ENCODE assay signal across 15 cellular contexts in the genomic region with DNA sequence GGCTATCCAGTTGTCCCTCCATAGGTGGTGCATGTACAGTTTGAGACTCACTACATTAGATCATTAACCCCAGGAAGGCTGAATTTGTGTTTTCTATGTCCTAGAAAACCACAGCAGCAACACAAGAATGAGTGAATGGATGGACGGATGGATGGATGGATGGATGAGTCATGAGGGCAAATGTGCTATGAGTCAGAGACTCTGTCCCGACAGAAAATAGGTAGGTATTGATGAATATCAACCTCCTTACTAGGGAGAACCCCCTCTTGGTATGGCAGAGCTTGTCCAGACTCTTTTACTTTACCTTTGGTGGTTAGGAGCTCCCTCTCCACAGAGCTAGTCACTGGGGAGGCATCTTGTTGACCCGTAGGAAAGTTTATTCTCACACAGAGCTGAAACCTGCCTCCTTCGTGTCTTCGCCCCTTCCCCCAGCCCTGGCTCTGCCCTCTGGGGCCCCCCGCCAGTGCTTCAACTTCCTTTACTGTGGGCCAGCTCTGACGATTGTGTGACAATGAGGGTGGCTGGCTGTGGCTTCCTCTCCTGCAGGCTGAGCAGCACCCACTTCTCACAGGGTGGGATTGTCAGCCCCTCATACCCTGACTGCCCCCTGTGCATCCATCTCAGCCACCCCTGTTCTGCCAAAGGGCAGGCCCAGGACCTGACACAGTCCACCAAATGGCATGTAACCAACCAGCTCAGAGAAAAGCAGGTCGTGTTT.
DNase-seq lines count a peak whose midpoint lies in the region; ATAC-seq, FAIRE-seq and TF ChIP-seq lines count a peak whose summit lies in the region.
"Had no signal": no experiment of that assay in that cellular context is flagged by ENCODE, and none has a peak within 500 bp of the region (broad histone marks: within the 10 kb centered on the region; RNA-seq: fewer than 3 reads in every experiment).

No MANE protein-coding gene starts in this region.

- no peak for TF ChIP-seq CTCF in H1 (IDR thresholded peaks at IDR 0.05; ENCODE audit: control extremely low read depth in 1 of 3, insufficient read depth in 1 of 3, low read depth in 1 of 3, low read length in 3 of 3)
- no peak for TF ChIP-seq CTCF in left ventricle myocardium inferior (IDR thresholded peaks at IDR 0.05; ENCODE audit: borderline replicate concordance)

- H4K8ac ChIP-seq in H1 (ENCODE audit: extremely low read depth, insufficient read depth, low read length): 0 out of 2 replicates have a peak overlapping the region, but pooled peaks have one; percentile 59
- H4K8ac ChIP-seq in neuronal stem cell (ENCODE audit: low read depth, low read length): no peak overlapping the region

- peak overlapping the region; percentile 64; the same call in 1 of the 2 replicates for H2AFZ ChIP-seq in H1 (ENCODE audit: low read length)
- H2AFZ ChIP-seq in neuronal stem cell (ENCODE audit: low read length): no peak overlapping the region
- H2AFZ ChIP-seq: PC-9 had no signal

- H3K27ac ChIP-seq in H1 (ENCODE audit: low read depth, low read length): no peak overlapping the region
- H3K27ac ChIP-seq in neuronal stem cell (replicated peaks; ENCODE audit: low read length): no peak overlapping the region
- no peak overlapping the region for H3K27ac ChIP-seq in left ventricle myocardium inferior (replicated peaks)
- H3K27ac ChIP-seq: dorsolateral prefrontal cortex, PC-9, skin epidermis had no signal

- TF ChIP-seq POLR2A in H1 (IDR thresholded peaks at IDR 0.05; ENCODE audit: control extremely low read depth in 1 of 2, low read depth in 2 of 2, low read length in 2 of 2): no peak

- H3K14ac ChIP-seq in H1 (ENCODE audit: insufficient read length) (no peak overlapping the region), neuronal stem cell (ENCODE audit: low read length) (no peak overlapping the region)

- H3K4me2 ChIP-seq in H1 (ENCODE audit: insufficient read depth in 1 of 2, low read depth in 2 of 2, low read length in 2 of 2): peak overlapping the region in 1 of 2 experiments; percentile 12; a peak in 2 of 4 replicates
- H3K4me2 ChIP-seq in neuronal stem cell (ENCODE audit: insufficient read depth, low read length, poor library complexity, severe bottlenecking): no peak overlapping the region
- H3K4me2 ChIP-seq: PC-9 had no signal

- H3K4me1 ChIP-seq in H1 (replicated peaks in 1 of 4; ENCODE audit: control insufficient read depth in 3 of 4, insufficient read depth in 4 of 4, low read length in 3 of 4) (peaks cover 0 to 11% (median 4%) of the 10 kb centered on the region in 4 experiments; a peak in 5 of 7 replicates), neuronal stem cell (ENCODE audit: control insufficient read depth in 2 of 2, insufficient read depth in 1 of 2, low read depth in 1 of 2, low read length in 2 of 2) (peaks cover 0 to 5% of the 10 kb centered on the region in 2 donors), left ventricle myocardium inferior (peaks cover 21% of the 10 kb centered on the region)

- H4K5ac ChIP-seq in H1 (ENCODE audit: insufficient read length, low read depth, low read length): no peak overlapping the region

- H3K4me3 ChIP-seq in H1 (ENCODE audit: extremely low read depth in 1 of 4, insufficient read depth in 2 of 4, low read depth in 3 of 4, low read length in 4 of 4): no peak overlapping the region
- H3K4me3 ChIP-seq in neuronal stem cell (ENCODE audit: low read length in 2 of 2): no peak overlapping the region
- H3K4me3 ChIP-seq in left ventricle myocardium inferior: no peak overlapping the region
- H3K4me3 ChIP-seq: dorsolateral prefrontal cortex, PC-9, skin epidermis had no signal

- no peak overlapping the region for H2AK5ac ChIP-seq in H1 (ENCODE audit: low read depth, low read length)
- H2AK5ac ChIP-seq in neuronal stem cell (ENCODE audit: low read depth, low read length): no peak overlapping the region

- TF ChIP-seq RAD21 in H1 (IDR thresholded peaks at IDR 0.05 in 1 of 2, conservative IDR thresholded peaks at IDR 0.05 in 1 of 2; ENCODE audit: low read depth in 2 of 2, low read length in 2 of 2): no peak

- CTCF ChIA-PET in H1 (lab: Charles Lee; ENCODE audit: partially characterized antibody): interaction anchor here (0.7 to 1.6 kb wide), 8 partner anchors 10 to 133 kb away, joined by 3 to 7 read pairs (median 3); no protein-coding TSS in a partner anchor

- 70% methylated on average over 8 of the region's 8 CpGs; no CpG with 5 or more reads in 1 of the 2 experiments for WGBS in H1 (ENCODE audit: extremely low coverage in 1 of 2, insufficient coverage in 1 of 2, insufficient read length in 1 of 2, insufficient replicate concordance in 2 of 2, low coverage in 1 of 2, low lambda C conversion rate in 2 of 2, missing lambda C conversion rate in 1 of 2), 2 experiments
- WGBS in neuronal stem cell (ENCODE audit: extremely low coverage in 2 of 2, insufficient read length in 2 of 2, insufficient replicate concordance in 1 of 2), 2 donors: no CpG with 5 or more reads among the region's 8 CpGs

- POLR2A ChIA-PET in H1 (lab: Charles Lee; ENCODE audit: partially characterized antibody): interaction anchor here (1.3 kb wide), 1 partner anchor 11 kb away, joined by 3 read pairs; no protein-coding TSS in a partner anchor

- H2BK5ac ChIP-seq in H1 (ENCODE audit: low read depth, low read length) (no peak overlapping the region; the same call in 1 of the 2 replicates), neuronal stem cell (ENCODE audit: low read length) (no peak overlapping the region)

- FAIRE-seq in RCC 7860 (lab: Jason Lieb, UNC) (peak; percentile 51), H1 (lab: Jason Lieb, UNC) (no peak)

- no peak overlapping the region for H3K4ac ChIP-seq in H1 (replicated peaks; ENCODE audit: insufficient read length, low read depth, low read length)
- H3K4ac ChIP-seq in neuronal stem cell (ENCODE audit: low read length): no peak overlapping the region

- H2BK120ac ChIP-seq in H1 (replicated peaks; ENCODE audit: low read depth, low read length) (no peak overlapping the region), neuronal stem cell (ENCODE audit: low read depth, low read length) (no peak overlapping the region)

- H3K18ac ChIP-seq in H1 (ENCODE audit: extremely low read depth, low read length) (peak overlapping the region; percentile 64; the same call in 1 of the 2 replicates), neuronal stem cell (ENCODE audit: low read length) (peak overlapping the region; percentile 81)

- H4K20me1 ChIP-seq in H1 (replicated peaks in 1 of 2; ENCODE audit: control insufficient read depth in 1 of 2, insufficient read depth in 2 of 2, low read length in 2 of 2): no peaks in the 10 kb centered on the region

- DNase-seq in D341Med (ENCODE audit: low spot score) (peak; percentile 9), RCC 7860 (ENCODE audit: low spot score) (peak; percentile 66), H1 (ENCODE audit: low read depth in 1 of 2, low spot score in 2 of 2) (peak in 1 of 2 experiments; percentile 41), neuronal stem cell (ENCODE audit: low spot score) (no peak), left ventricle myocardium inferior (no peak)
- no peak for DNase-seq in stimulated activated CD4-positive, alpha-beta T cell treated with anti-CD3 and anti-CD28 coated beads, Interleukin-4, amount 100 ng/mL, for 24 hours
- DNase-seq: DMS53, dorsolateral prefrontal cortex, midbrain, NCI-H1694 treated with DMSO at 0.1 percent for 48 hours, NCI-H510A treated with DMSO at 0.1 percent for 48 hours, PC-9 had no signal

- no peak overlapping the region for H3K23ac ChIP-seq in H1 (ENCODE audit: insufficient read length)
- no peak overlapping the region for H3K23ac ChIP-seq in neuronal stem cell (ENCODE audit: low read depth, low read length, poor library complexity)

- H4K91ac ChIP-seq in H1 (replicated peaks; ENCODE audit: insufficient read length, low read length) (no peak overlapping the region), neuronal stem cell (ENCODE audit: low read depth, low read length, poor library complexity) (no peak overlapping the region)

- no peak overlapping the region; the same call in 1 of the 2 replicates for H2BK12ac ChIP-seq in H1 (ENCODE audit: low read depth, low read length)
- no peak overlapping the region for H2BK12ac ChIP-seq in neuronal stem cell (ENCODE audit: low read length)

- no peaks in the 10 kb centered on the region for H3K79me2 ChIP-seq in H1 (ENCODE audit: control insufficient read depth in 1 of 2, insufficient read depth in 2 of 2, low read length in 2 of 2)

- no peak overlapping the region for H3K56ac ChIP-seq in H1 (replicated peaks; ENCODE audit: insufficient read length, low read depth, low read length)

- H3K27me3 ChIP-seq in H1 (replicated peaks in 1 of 4; ENCODE audit: control insufficient read depth in 3 of 4, extremely low read depth in 1 of 4, insufficient read depth in 3 of 4, low read length in 3 of 4) (no peaks in the 10 kb centered on the region; a peak in 2 of 7 replicates), neuronal stem cell (ENCODE audit: control insufficient read depth in 3 of 3, insufficient read depth in 3 of 3, low read depth in 1 of 3, low read length in 3 of 3) (peaks cover 0 to 41% (median 0%) of the 10 kb centered on the region in 3 experiments), left ventricle myocardium inferior (ENCODE audit: low read depth) (peaks cover 66% of the 10 kb centered on the region)

- H3K9ac ChIP-seq in H1 (replicated peaks in 1 of 4; ENCODE audit: extremely low read depth in 1 of 4, low read depth in 3 of 4, low read length in 3 of 4) (no peak overlapping the region), neuronal stem cell (ENCODE audit: low read depth, low read length, poor library complexity) (no peak overlapping the region)

- intact Hi-C loops in left ventricle myocardium inferior (cut with micrococcal nuclease): no loop called here

- TF ChIP-seq EP300 in H1 (IDR thresholded peaks at IDR 0.05; ENCODE audit: borderline replicate concordance in 1 of 2, low read depth in 2 of 2, low read length in 2 of 2): no peak

- H3K79me1 ChIP-seq in H1 (ENCODE audit: low read depth, low read length): no peaks in the 10 kb centered on the region
- H3K79me1 ChIP-seq in neuronal stem cell (ENCODE audit: low read depth, low read length): no peaks in the 10 kb centered on the region

- H3K9me3 ChIP-seq in H1 (ENCODE audit: insufficient read depth in 2 of 2, low read depth in 1 of 2, low read length in 1 of 2) (no peaks in the 10 kb centered on the region), neuronal stem cell (replicated peaks in 1 of 2; ENCODE audit: control insufficient read depth in 2 of 2, insufficient read depth in 1 of 2, low read depth in 1 of 2, low read length in 2 of 2) (no peaks in the 10 kb centered on the region), left ventricle myocardium inferior (replicated peaks) (no peaks in the 10 kb centered on the region)

- ATAC-seq in HG02642 (IDR thresholded peaks at IDR 0.05; ENCODE audit: poor library complexity, unreplicated experiment) (no peak), HG03097 (IDR thresholded peaks at IDR 0.05; ENCODE audit: low FRiP score, unreplicated experiment) (no peak)

- H3K36me3 ChIP-seq in H1 (ENCODE audit: control insufficient read depth in 2 of 4, insufficient read depth in 4 of 4, low read length in 3 of 4): no peaks in the 10 kb centered on the region
- no peaks in the 10 kb centered on the region for H3K36me3 ChIP-seq in neuronal stem cell (replicated peaks in 1 of 2; ENCODE audit: control insufficient read depth in 2 of 2, insufficient read depth in 2 of 2, low read length in 2 of 2)
- no peaks in the 10 kb centered on the region for H3K36me3 ChIP-seq in left ventricle myocardium inferior

- H2BK15ac ChIP-seq in H1 (ENCODE audit: low read length): no peak overlapping the region
- no peak overlapping the region for H2BK15ac ChIP-seq in neuronal stem cell (ENCODE audit: low read length)

- H3K23me2 ChIP-seq in H1 (ENCODE audit: low read depth, low read length): peaks cover 2% of the 10 kb centered on the region; the same call in 1 of the 2 replicates

- no peak overlapping the region for H2BK20ac ChIP-seq in H1 (ENCODE audit: low read length)

Comparison
In these comparisons a context has a peak if more than half of its experiments do, and no peak if none do; other contexts are left out.
1. DNase-seq: peak in D341Med (single experiment) and RCC 7860 (single experiment); none in neuronal stem cell (single experiment), left ventricle myocardium inferior (single experiment) and stimulated activated CD4-positive, alpha-beta T cell treated with anti-CD3 and anti-CD28 coated beads, Interleukin-4, amount 100 ng/mL, for 24 hours (single experiment).